Comparison of ENCODE assay signal across 16 cellular contexts in the genomic region with DNA sequence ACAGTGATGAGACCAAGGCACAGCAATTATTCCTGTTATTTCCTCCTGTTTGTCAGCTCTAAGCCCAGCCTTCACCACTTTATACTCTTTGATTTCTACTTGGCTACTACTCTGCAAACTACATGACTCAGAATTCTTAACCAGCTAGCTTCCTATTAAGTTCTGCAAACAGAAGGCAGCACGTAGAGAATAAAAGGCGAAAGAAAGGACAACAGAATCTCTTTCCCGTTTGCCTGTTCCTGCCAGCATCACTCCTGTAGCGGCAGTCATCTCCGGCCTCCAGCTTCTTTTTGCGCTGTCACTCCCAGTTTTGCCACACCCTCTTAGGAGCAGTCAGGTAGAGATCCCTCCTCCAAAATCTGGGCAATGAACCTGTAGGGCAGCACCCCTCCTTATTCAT. TPM values are rescaled to one million over a fixed set of nuclear protein-coding genes. Genes with fewer than 3 reads are reported as not detected.
DNase-seq lines count a peak whose midpoint lies in the region; ATAC-seq, FAIRE-seq and TF ChIP-seq lines count a peak whose summit lies in the region.
"Had no signal": no experiment of that assay in that cellular context is flagged by ENCODE, and none has a peak within 500 bp of the region (broad histone marks: within the 10 kb centered on the region; RNA-seq: fewer than 3 reads in every experiment).

No MANE protein-coding gene starts in this region.

- intact Hi-C loops in sigmoid colon (cut with DNase I): no loop called here

- peak; percentile 91 for FAIRE-seq in RCC 7860 (lab: Jason Lieb, UNC)

- CTCF ChIA-PET in HEK293T (lab: Yijun Ruan, JAX): interaction anchor here (1.3 kb wide), 1 partner anchor 26 kb away, joined by 4 read pairs; no protein-coding TSS in a partner anchor

- H3K9me3 ChIP-seq in sigmoid colon: no peaks in the 10 kb centered on the region
- H3K9me3 ChIP-seq: suprapubic skin had no signal

- DNase-seq in NCI-H2171 treated with DMSO at 0.1 percent for 48 hours (lab: John Stamatoyannopoulos, UW) (peak; percentile 4), NCI-H2171 (lab: John Stamatoyannopoulos, UW) (no peak), RCC 7860 (ENCODE audit: low spot score) (peak; percentile 77), fibroblast of mammary gland (ENCODE audit: low read depth) (peak; percentile 70), sigmoid colon (no peak), HUDEP-2 (lab: John Stamatoyannopoulos, UW; ENCODE audit: unreplicated experiment in 76 of 76) (no peak), HEK293T (ENCODE audit: extremely low spot score) (no peak)
- DNase-seq: activated CD4-positive, alpha-beta T cell treated with anti-CD3 and anti-CD28 coated beads, Interleukin-2, amount 10 ng/mL, durations not matched to agents 7 days and 5 days; cerebellar nuclear complex; foreskin melanocyte; HCEC 1CT; mammary epithelial cell; NCI-H526 had no signal

- POLR2A ChIA-PET in HEK293T (lab: Yijun Ruan, JAX): no interaction called here

- peak overlapping the region; percentile 29 to 53 (median 44) for H3K27ac ChIP-seq in sigmoid colon
- H3K27ac ChIP-seq: suprapubic skin had no signal

- TF ChIP-seq CTCF in fibroblast of mammary gland (conservative IDR thresholded peaks at IDR 0.05; ENCODE audit: control insufficient read depth, insufficient read depth, low read depth, low read length) (no peak), sigmoid colon (IDR thresholded peaks at IDR 0.05) (no peak)

- no peaks in the 10 kb centered on the region for H3K27me3 ChIP-seq in sigmoid colon
- H3K27me3 ChIP-seq: suprapubic skin had no signal

- no peak overlapping the region for H3K4me3 ChIP-seq in fibroblast of mammary gland (ENCODE audit: control insufficient read depth, low read depth, low read length)
- no peak overlapping the region for H3K4me3 ChIP-seq in sigmoid colon
- H3K4me3 ChIP-seq: suprapubic skin had no signal

- no peak for ATAC-seq in HG02588 (IDR thresholded peaks at IDR 0.05; ENCODE audit: unreplicated experiment)
- ATAC-seq: activated T-helper 17 cell treated with anti-CD3 and anti-CD28 coated beads, Interleukin-2, amount 50 U/mL, for 72 hours had no signal

- WGBS in sigmoid colon, 2 donors: 76% methylated on average over 6 of the region's 6 CpGs

- H3K36me3 ChIP-seq in sigmoid colon: no peaks in the 10 kb centered on the region
- H3K36me3 ChIP-seq: suprapubic skin had no signal

- TF ChIP-seq EP300 in sigmoid colon (IDR thresholded peaks at IDR 0.05): no peak

- H3K4me1 ChIP-seq in sigmoid colon: peaks cover 0 to 64% (median 54%) of the 10 kb centered on the region in 4 donors

- TF ChIP-seq POLR2A in sigmoid colon (IDR thresholded peaks at IDR 0.05): no peak

TF ChIP-seq in HEK293T, 16 proteins besides CTCF, POLR2A, EP300 and RAD21:
- TF ChIP-seq ELF4 (IDR thresholded peaks at IDR 0.05) (no peak), CTBP1 (IDR thresholded peaks at IDR 0.05; ENCODE audit: borderline replicate concordance) (no peak), FOXK2 (IDR thresholded peaks at IDR 0.05) (no peak), FOXM1 (IDR thresholded peaks at IDR 0.05; ENCODE audit: borderline replicate concordance) (no peak), TARDBP (IDR thresholded peaks at IDR 0.05) (no peak), SP1 (IDR thresholded peaks at IDR 0.05) (no peak), L3MBTL2 (conservative IDR thresholded peaks at IDR 0.05) (no peak), ZNF384 (IDR thresholded peaks at IDR 0.05) (no peak), SUZ12 (IDR thresholded peaks at IDR 0.05) (no peak), HDGF (IDR thresholded peaks at IDR 0.05; ENCODE audit: borderline replicate concordance) (no peak)
TF ChIP-seq in HEK293T: peak in this region for 0.

RNA-seq across cellular contexts. Expression of gene DPYSL3, which starts 29.9 kb away (rescaled TPM):
- total RNA-seq in sigmoid colon: 100 to 1,000 TPM; 149 to 343 (median 184) TPM
- polyA plus RNA-seq in sigmoid colon: 10 to 100 TPM in 2 of 3 donors, 1 to 10 TPM in 1; 4.2 to 48.7 (median 20.4) TPM
- total RNA-seq: activated CD4-positive, alpha-beta T cell treated with anti-CD3 and anti-CD28 coated beads, Interleukin-2, amount 10 ng/mL, durations not matched to agents 7 days and 5 days had no signal

Comparison
In these comparisons a context has a peak if more than half of its experiments do, and no peak if none do; other contexts are left out.
1. DNase-seq: peak in NCI-H2171 treated with DMSO at 0.1 percent for 48 hours (single experiment), RCC 7860 (single experiment) and fibroblast of mammary gland (single experiment); none in NCI-H2171 (single experiment), sigmoid colon (single experiment), HUDEP-2 (0 of 76) and HEK293T (single experiment).